25 cellular contexts compared by ENCODE assay signal in the genomic region with DNA sequence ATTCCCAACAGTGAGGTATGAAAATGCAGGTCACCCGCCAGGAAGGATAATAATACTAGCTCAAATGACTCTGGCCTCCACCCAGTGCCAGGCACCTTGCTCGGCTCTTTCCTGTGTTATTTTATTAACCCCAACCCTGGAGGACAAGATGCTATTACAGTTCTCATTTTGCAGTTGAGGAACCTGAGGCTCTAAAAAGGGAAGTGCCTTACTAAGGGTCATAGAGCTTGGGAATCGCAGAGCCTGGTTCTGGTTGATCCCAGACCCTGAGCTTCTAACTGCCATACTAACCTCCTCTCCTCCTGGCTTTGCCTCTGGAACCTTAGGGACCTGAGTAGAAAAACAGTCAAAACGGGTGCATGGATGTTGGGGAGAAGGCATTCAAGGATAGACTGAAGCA. TPM values are rescaled to one million over a fixed set of nuclear protein-coding genes. Genes with fewer than 3 reads are reported as not detected.
"Had no signal": no experiment of that assay in that cellular context is flagged by ENCODE, and none has a peak within 500 bp of the region (broad histone marks: within the 10 kb centered on the region; RNA-seq: fewer than 3 reads in every experiment).

No MANE protein-coding gene starts in this region.

- H3K27me3 Mint-ChIP-seq: activated naive CD8-positive, alpha-beta T cell treated with anti-CD3 and anti-CD28 coated beads for 36 hours had no signal

- ATAC-seq: activated T-helper 17 cell treated with anti-CD3 and anti-CD28 coated beads, Interleukin-2, amount 50 U/mL, for 72 hours; T-cell had no signal

- H3K9me3 Mint-ChIP-seq: activated CD4-positive, alpha-beta memory T cell treated with anti-CD3 and anti-CD28 coated beads, Interleukin-2, amount 10 ng/mL, durations not matched to agents 7 days and 5 days; activated naive CD4-positive, alpha-beta T cell treated with anti-CD3 and anti-CD28 coated beads for 36 hours; activated naive CD8-positive, alpha-beta T cell treated with anti-CD3 and anti-CD28 coated beads for 36 hours; activated T-helper 17 cell treated with anti-CD3 and anti-CD28 coated beads, Interleukin-2, amount 50 U/mL, for 72 hours; T-cell had no signal

- DNase-seq: activated CD4-positive, alpha-beta memory T cell treated with anti-CD3 and anti-CD28 coated beads, Interleukin-2, amount 10 ng/mL, durations not matched to agents 7 days and 5 days; activated CD4-positive, alpha-beta T cell treated with anti-CD3 and anti-CD28 coated beads, Interleukin-2, amount 50 U/mL, for 1 hour; activated CD4-positive, CD25-positive, alpha-beta regulatory T cell; activated gamma-delta T cell; activated naive CD4-positive, alpha-beta T cell treated with anti-CD3 and anti-CD28 coated beads for 36 hours; activated naive CD8-positive, alpha-beta T cell treated with anti-CD3 and anti-CD28 coated beads for 36 hours; activated T-cell treated with anti-CD3 and anti-CD28 coated beads for 4 hours; activated T-cell treated with anti-CD3 and anti-CD28 coated beads, Interleukin-2, amount 50 U/mL, for 48 hours; brain microvascular endothelial cell; cerebellar nuclear complex; colonic mucosa; NCI-H1105 treated with DMSO at 0.1 percent for 48 hours; NCI-H1436 treated with DMSO at 0.1 percent for 48 hours; NCI-H187; NCI-H2081; NCI-H446; Peyer's patch; Right ventricle myocardium superior; T-cell; T-helper 2 cell; T1000 had no signal

- H3K4me3 Mint-ChIP-seq: activated CD4-positive, alpha-beta memory T cell treated with anti-CD3 and anti-CD28 coated beads, Interleukin-2, amount 10 ng/mL, durations not matched to agents 7 days and 5 days; activated naive CD4-positive, alpha-beta T cell treated with anti-CD3 and anti-CD28 coated beads for 36 hours; activated naive CD8-positive, alpha-beta T cell treated with anti-CD3 and anti-CD28 coated beads for 36 hours; activated T-helper 17 cell treated with anti-CD3 and anti-CD28 coated beads, Interleukin-2, amount 50 U/mL, for 72 hours; T-cell had no signal

- H3K27ac Mint-ChIP-seq: activated CD4-positive, alpha-beta memory T cell treated with anti-CD3 and anti-CD28 coated beads, Interleukin-2, amount 10 ng/mL, durations not matched to agents 7 days and 5 days; activated naive CD4-positive, alpha-beta T cell treated with anti-CD3 and anti-CD28 coated beads for 36 hours; activated naive CD8-positive, alpha-beta T cell treated with anti-CD3 and anti-CD28 coated beads for 36 hours; activated T-helper 17 cell treated with anti-CD3 and anti-CD28 coated beads, Interleukin-2, amount 50 U/mL, for 72 hours; T-cell had no signal

- H3K36me3 Mint-ChIP-seq: activated naive CD8-positive, alpha-beta T cell treated with anti-CD3 and anti-CD28 coated beads for 36 hours; T-cell had no signal

- H3K4me1 Mint-ChIP-seq: activated CD4-positive, alpha-beta memory T cell treated with anti-CD3 and anti-CD28 coated beads, Interleukin-2, amount 10 ng/mL, durations not matched to agents 7 days and 5 days; activated naive CD8-positive, alpha-beta T cell treated with anti-CD3 and anti-CD28 coated beads for 36 hours; activated T-helper 17 cell treated with anti-CD3 and anti-CD28 coated beads, Interleukin-2, amount 50 U/mL, for 72 hours; T-cell had no signal

RNA-seq across cellular contexts. Expression of gene KCNIP1, which starts 7.7 kb away (rescaled TPM):
- total RNA-seq: activated CD4-positive, alpha-beta memory T cell treated with anti-CD3 and anti-CD28 coated beads, Interleukin-2, amount 10 ng/mL, durations not matched to agents 7 days and 5 days; activated CD8-positive, alpha-beta memory T cell treated with anti-CD3 and anti-CD28 coated beads for 36 hours; activated naive CD4-positive, alpha-beta T cell treated with anti-CD3 and anti-CD28 coated beads for 36 hours; activated naive CD8-positive, alpha-beta T cell treated with anti-CD3 and anti-CD28 coated beads for 36 hours; activated T-helper 17 cell treated with anti-CD3 and anti-CD28 coated beads, Interleukin-2, amount 50 U/mL, for 72 hours; LHCN-M2; Peyer's patch; Right ventricle myocardium superior; SK-MEL-5; T-cell had no signal
